ENCODE assay signal across 8 cellular contexts in genomic region chr19:2097330-2098327, GRCh38. TPM values are rescaled to one million over a fixed set of nuclear protein-coding genes. Genes with fewer than 3 reads are reported as not detected.
DNase-seq lines count a peak whose midpoint lies in the region; ATAC-seq and TF ChIP-seq lines count a peak whose summit lies in the region.

No MANE protein-coding gene starts in this region.

- no peaks in the 10 kb centered on the region for H3K27me3 ChIP-seq in HL-60 (ENCODE audit: insufficient read depth, poor library complexity, severe bottlenecking)
- no peaks in the 10 kb centered on the region for H3K27me3 ChIP-seq in gastroesophageal sphincter

- H3K4me3 ChIP-seq in HL-60 (replicated peaks; ENCODE audit: insufficient read depth, low read length) (peak overlapping the region; percentile 43), gastroesophageal sphincter (peak overlapping the region; percentile 29 to 67)

- POLR2A ChIA-PET in GM10248 (lab: Yijun Ruan, JAX) = interaction anchor here (0.5 to 0.6 kb wide), 2 partner anchors 31 to 1957 kb away, joined by 3 read pairs; no protein-coding TSS in a partner anchor

- no peak for TF ChIP-seq POLR2A in gastroesophageal sphincter (IDR thresholded peaks at IDR 0.05)

- DNase-seq in GM10248 (ENCODE audit: extremely low spot score) = peak; percentile 69
- no peak for DNase-seq in HL-60 (ENCODE audit: low read depth in 1 of 2, low spot score in 1 of 2)
- peak; percentile 43 for DNase-seq in activated T-cell treated with anti-CD3 and anti-CD28 coated beads for 48 hours (ENCODE audit: low read depth)
- DNase-seq in stimulated activated CD4-positive, alpha-beta T cell treated with anti-CD3 and anti-CD28 coated beads, Interleukin-1b, Interleukin-23, amount 100 ng/mL, for 48 hours = peak; percentile 63
- DNase-seq in amygdala (lab: John Stamatoyannopoulos, UW) = no peak
- no peak for DNase-seq in SKM-1 treated with dmso at 0.1 percent for 144 hours (lab: John Stamatoyannopoulos, UW; ENCODE audit: unreplicated experiment)
- DNase-seq in SKM-1 (lab: John Stamatoyannopoulos, UW; ENCODE audit: unreplicated experiment) = no peak

- no peak for ATAC-seq in gastroesophageal sphincter

- peaks cover 0 to 48% (median 21%) of the 10 kb centered on the region in 3 donors for H3K4me1 ChIP-seq in gastroesophageal sphincter

- CTCF ChIA-PET in GM10248 (lab: Yijun Ruan, JAX) = interaction anchor here (1.1 kb wide), 1 partner anchor 8 kb away, joined by 4 read pairs; no protein-coding TSS in a partner anchor

- H3K9me3 ChIP-seq in gastroesophageal sphincter = no peaks in the 10 kb centered on the region

- H3K36me3 ChIP-seq in gastroesophageal sphincter = peaks cover 0 to 38% of the 10 kb centered on the region in 2 donors

- H3K27ac ChIP-seq in HL-60 (replicated peaks) = no peak overlapping the region
- peak overlapping the region; percentile 29 to 99 (median 90) for H3K27ac ChIP-seq in gastroesophageal sphincter

- WGBS in gastroesophageal sphincter (ENCODE audit: low coverage in 1 of 2), 2 donors = no CpG with 5 or more reads among the region's 47 CpGs

- TF ChIP-seq CTCF in GM10248 (IDR thresholded peaks at IDR 0.05; ENCODE audit: control extremely low read depth, extremely low read depth, low read depth, missing control alignments) = no peak
- no peak for TF ChIP-seq CTCF in HL-60 (IDR thresholded peaks at IDR 0.05; ENCODE audit: insufficient read depth, low read length)
- no peak for TF ChIP-seq CTCF in gastroesophageal sphincter (IDR thresholded peaks at IDR 0.05)

- TF ChIP-seq EP300 in gastroesophageal sphincter (IDR thresholded peaks at IDR 0.05) = no peak

RNA-seq across cellular contexts. Expression of gene IZUMO4, which starts 0.9 kb away (rescaled TPM):
- 10 to 100 TPM in 1 of 4 donors, 1 to 10 TPM in 3; 2.4 to 17.3 (median 4.3) TPM for total RNA-seq in gastroesophageal sphincter

RNA-seq across cellular contexts. Expression of gene MOB3A, which starts 1.5 kb away (rescaled TPM):
- total RNA-seq in gastroesophageal sphincter = 10 to 100 TPM; 29.0 to 69.9 (median 38.6) TPM

RNA-seq across cellular contexts. Expression of gene MKNK2, which starts 46.6 kb away (rescaled TPM):
- 100 to 1,000 TPM in 3 of 4 donors, 10 to 100 TPM in 1; 98.4 to 195 (median 173) TPM for total RNA-seq in gastroesophageal sphincter

RNA-seq across cellular contexts. Expression of gene AP3D1, which starts 53.7 kb away (rescaled TPM):
- total RNA-seq in gastroesophageal sphincter = 100 to 1,000 TPM in 1 of 4 donors, 10 to 100 TPM in 3; 69.9 to 132 (median 73.8) TPM

Comparison
In these comparisons a context has a peak if more than half of its experiments do, and no peak if none do; other contexts are left out.
1. DNase-seq: peak in GM10248 (single experiment), activated T-cell treated with anti-CD3 and anti-CD28 coated beads for 48 hours (single experiment) and stimulated activated CD4-positive, alpha-beta T cell treated with anti-CD3 and anti-CD28 coated beads, Interleukin-1b, Interleukin-23, amount 100 ng/mL, for 48 hours (single experiment); none in HL-60 (0 of 2), amygdala (0 of 56), SKM-1 treated with dmso at 0.1 percent for 144 hours (single experiment) and SKM-1 (single experiment).